17 cellular contexts compared by ENCODE assay signal in the genomic region with DNA sequence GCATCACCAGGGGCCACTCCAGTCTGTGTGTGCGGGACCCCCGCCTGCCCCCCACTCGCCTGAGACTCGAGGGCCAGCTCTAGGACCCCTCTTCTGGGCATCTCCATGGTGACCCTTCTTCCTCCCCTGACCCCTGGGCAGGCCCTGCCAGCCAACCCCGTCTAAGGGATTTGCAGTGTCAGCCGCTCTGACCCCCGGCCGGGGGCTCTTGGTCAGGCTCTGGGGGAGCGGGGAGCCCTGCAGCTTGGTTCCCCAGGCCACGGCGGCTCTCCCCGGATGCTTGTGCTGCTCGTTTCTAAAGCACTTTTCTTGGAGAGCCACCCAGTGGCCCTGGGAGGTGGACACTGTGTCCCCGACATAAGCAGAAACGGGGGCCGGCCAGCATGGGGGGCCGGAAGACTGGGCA. TPM values are rescaled to one million over a fixed set of nuclear protein-coding genes. Genes with fewer than 3 reads are reported as not detected.
A peak's percentile ranks its signal among the peaks of the same experiment; 100 is the strongest.
DNase-seq lines count a peak whose midpoint lies in the region; ATAC-seq, FAIRE-seq and TF ChIP-seq lines count a peak whose summit lies in the region.
"Had no signal": no experiment of that assay in that cellular context is flagged by ENCODE, and none has a peak within 500 bp of the region (broad histone marks: within the 10 kb centered on the region; RNA-seq: fewer than 3 reads in every experiment).

No MANE protein-coding gene starts in this region.

- H2AFZ ChIP-seq in HepG2 (ENCODE audit: low read length): no peak overlapping the region

- H3K4me1 ChIP-seq in DOHH2 (ENCODE audit: control insufficient read depth, low read length) (peaks cover 50% of the 10 kb centered on the region), ascending aorta (peaks cover 44 to 68% of the 10 kb centered on the region in 2 donors), HepG2 (ENCODE audit: insufficient read depth, low read length) (peaks cover 86% of the 10 kb centered on the region), spleen (peaks cover 68 to 100% (median 94%) of the 10 kb centered on the region in 6 donors)

- intact Hi-C loops in ascending aorta (cut with DNase I): loop anchor here (10.0 kb wide), 1 partner anchor 1102 kb away; a partner anchor contains a TSS
- intact Hi-C loops in HepG2 (cut with micrococcal nuclease; ENCODE audit: unreplicated experiment): loop anchor here (2.0 kb wide), 2 partner anchors 14 to 70 kb away; no protein-coding TSS in a partner anchor
- intact Hi-C loops in spleen (cut with DNase I; ENCODE audit: low total_unique reads): no loop called here

- BruUV-seq in HepG2 (replicated peaks; lab: Mats Ljungman, UMichigan): no TSS peak

- POLR2A ChIA-PET in HepG2 (lab: Yijun Ruan, JAX): interaction anchor here (0.5 to 1.8 kb wide), 3 partner anchors 9 to 285 kb away, joined by 4 to 13 read pairs (median 6); no protein-coding TSS in a partner anchor

- H3K4me3 ChIP-seq in DOHH2 (ENCODE audit: low read length): no peak overlapping the region
- H3K4me3 ChIP-seq in ascending aorta: no peak overlapping the region
- H3K4me3 ChIP-seq in HepG2 (replicated peaks in 1 of 3; ENCODE audit: insufficient read depth in 1 of 3, low read depth in 2 of 3, low read length in 3 of 3): peak overlapping the region in 1 of 3 experiments; percentile 48; a peak in 1 of 6 replicates
- H3K4me3 ChIP-seq in spleen: peak overlapping the region in 2 of 8 donors; percentile 7 to 41
- H3K4me3 ChIP-seq: body of pancreas had no signal

- TF ChIP-seq RAD21 in HepG2 (CRISPR knock-in tag; IDR thresholded peaks at IDR 0.05): no peak

- H3K27me3 ChIP-seq in DOHH2 (ENCODE audit: control insufficient read depth, low read length): peaks cover 15% of the 10 kb centered on the region
- H3K27me3 ChIP-seq in ascending aorta: no peaks in the 10 kb centered on the region
- H3K27me3 ChIP-seq in HepG2 (ENCODE audit: control insufficient read depth in 1 of 2, insufficient read depth in 2 of 2, low read length in 2 of 2): no peaks in the 10 kb centered on the region
- no peaks in the 10 kb centered on the region for H3K27me3 ChIP-seq in spleen (replicated peaks in 1 of 7)
- H3K27me3 ChIP-seq: body of pancreas had no signal

- H3K36me3 ChIP-seq in DOHH2 (ENCODE audit: control insufficient read depth, low read length) (no peaks in the 10 kb centered on the region), ascending aorta (no peaks in the 10 kb centered on the region), HepG2 (replicated peaks in 1 of 2; ENCODE audit: control insufficient read depth in 1 of 2, insufficient read depth in 2 of 2, low read length in 2 of 2) (peaks cover 8 to 11% of the 10 kb centered on the region in 2 experiments; a peak in 2 of 5 replicates), spleen (peaks cover 0 to 28% (median 0%) of the 10 kb centered on the region in 6 donors)

- 96% methylated on average over 4 of the region's 17 CpGs for WGBS in HepG2 (ENCODE audit: low lambda C conversion rate)
- 62 to 79% (median 71%) methylated on average over 13 to 17 of the region's 17 CpGs for WGBS in spleen, 5 donors

- 0 out of 2 replicates have a peak, but pooled peaks cover 4% of the 10 kb centered on the region for H3F3A ChIP-seq in DOHH2 (ENCODE audit: control insufficient read depth, insufficient read depth)

- H3K79me2 ChIP-seq in DOHH2 (ENCODE audit: control insufficient read depth, low read length): no peaks in the 10 kb centered on the region
- H3K79me2 ChIP-seq in HepG2 (ENCODE audit: insufficient read depth, low read length): peaks cover 89% of the 10 kb centered on the region

- TF ChIP-seq EP300 in HepG2 (IDR thresholded peaks at IDR 0.05; ENCODE audit: low read depth in 2 of 2, low read length in 2 of 2) (no peak), HepG2 (CRISPR knock-in tag; IDR thresholded peaks at IDR 0.05; ENCODE audit: borderline replicate concordance) (no peak)

- TF ChIP-seq CTCF in DOHH2 (IDR thresholded peaks at IDR 0.05; ENCODE audit: low read depth, low read length, poor library complexity, severe bottlenecking) (no peak), ascending aorta (IDR thresholded peaks at IDR 0.05) (no peak), HepG2 (CRISPR knock-in tag; IDR thresholded peaks at IDR 0.05) (peak; percentile 38), spleen (IDR thresholded peaks at IDR 0.05 in 8 of 11, conservative IDR thresholded peaks at IDR 0.05 in 3 of 11) (no peak)

- 0 out of 2 replicates have a peak, but pooled peaks cover 4% of the 10 kb centered on the region for H4K20me1 ChIP-seq in DOHH2 (ENCODE audit: control insufficient read depth, insufficient read depth, low read depth, low read length)
- peaks cover 40% of the 10 kb centered on the region; the same call in 1 of the 2 replicates for H4K20me1 ChIP-seq in HepG2 (ENCODE audit: insufficient read depth, low read length)

- ATAC-seq in HepG2: no peak
- no peak for ATAC-seq in HG03095 (IDR thresholded peaks at IDR 0.05; ENCODE audit: unreplicated experiment)
- ATAC-seq in HG03571 (IDR thresholded peaks at IDR 0.05; ENCODE audit: unreplicated experiment): no peak
- no peak for ATAC-seq in HG03460 (IDR thresholded peaks at IDR 0.05; ENCODE audit: unreplicated experiment)
- ATAC-seq: body of pancreas; effector memory CD8-positive, alpha-beta T cell; PC-3 had no signal

- no peak overlapping the region for H3K27ac ChIP-seq in DOHH2 (ENCODE audit: low read depth, low read length)
- peak overlapping the region; percentile 15 to 43 for H3K27ac ChIP-seq in ascending aorta
- H3K27ac ChIP-seq in HepG2 (ENCODE audit: extremely low read length, insufficient read depth, low read length): peak overlapping the region; percentile 79
- peak overlapping the region in 7 of 8 donors; percentile 70 to 94 (median 91) for H3K27ac ChIP-seq in spleen
- H3K27ac ChIP-seq: VCaP had no signal

- H3K9me3 ChIP-seq in DOHH2 (ENCODE audit: control insufficient read depth, insufficient read depth, low read length) (no peaks in the 10 kb centered on the region), ascending aorta (no peaks in the 10 kb centered on the region), HepG2 (ENCODE audit: low read length) (no peaks in the 10 kb centered on the region), spleen (no peaks in the 10 kb centered on the region)
- H3K9me3 ChIP-seq: body of pancreas had no signal

- in situ Hi-C loops in HepG2 (cut with HindIII; ENCODE audit: extremely low pct_ligation_motif_present, low pct_unique_long_range_greater_than_20kb): no loop called here

- peak overlapping the region; percentile 55; the same call in 1 of the 2 replicates for H3K9ac ChIP-seq in HepG2 (ENCODE audit: insufficient read depth, low read depth, low read length)

- peak overlapping the region; percentile 27; the same call in 1 of the 2 replicates for H3K4me2 ChIP-seq in DOHH2 (ENCODE audit: low read length)
- peak overlapping the region; percentile 86 for H3K4me2 ChIP-seq in HepG2 (ENCODE audit: low read depth, low read length)

- TF ChIP-seq POLR2A in HepG2 (IDR thresholded peaks at IDR 0.05; ENCODE audit: insufficient read depth in 1 of 2, low read depth in 2 of 2, low read length in 2 of 2) (no peak), spleen (IDR thresholded peaks at IDR 0.05) (no peak)

- no peaks in the 10 kb centered on the region for H3K9me2 ChIP-seq in DOHH2 (replicated peaks; ENCODE audit: control insufficient read depth, low read length)

- DNase-seq in ascending aorta (ENCODE audit: low spot score in 2 of 2) (no peak), HepG2 (ENCODE audit: low spot score) (no peak), spleen (no peak), amniotic stem cell (lab: John Stamatoyannopoulos, UW) (no peak)
- DNase-seq: activated gamma-delta T cell; effector memory CD8-positive, alpha-beta T cell; NCI-H1694; occipital lobe; PC-3 had no signal

- CTCF ChIA-PET in HepG2 (lab: Yijun Ruan, JAX; ENCODE audit: low intra/inter-chr PET ratio, low total read pairs): no interaction called here

- no peak for FAIRE-seq in HepG2 (lab: Jason Lieb, UNC)

RNA-seq across cellular contexts. Expression of a gene that starts 5.3 kb away (rescaled TPM):
- total RNA-seq in ascending aorta (70.5 TPM), HepG2 (2016; rRNA removed; fragmentation: Illumina TruSeq; extraction: Trizol) (21.5 and 26.3 TPM in 2 replicates), spleen (100 to 1,000 TPM in 2 of 7 donors, 10 to 100 TPM in 5; 62.6 to 158 (median 86.0) TPM)
- 11.5 and 11.7 TPM in 2 replicates for total RNA-seq in HepG2 (2016; cell fraction: cytosol; rRNA removed; fragmentation: Illumina TruSeq; extraction: Trizol; ENCODE audit: low read depth)
- 19.4 and 28.8 TPM in 2 replicates for total RNA-seq in HepG2 (2016; cell fraction: insoluble cytoplasmic fraction; rRNA removed; fragmentation: Illumina TruSeq; extraction: Trizol)
- total RNA-seq in HepG2 (2016; cell fraction: membrane; rRNA removed; fragmentation: Illumina TruSeq; extraction: Trizol): 34.4 and 35.6 TPM in 2 replicates
- 37.1 and 45.0 TPM in 2 replicates for total RNA-seq in HepG2 (2016; cell fraction: nucleus; rRNA removed; fragmentation: Illumina TruSeq; extraction: Trizol)
- polyA plus RNA-seq in HepG2 (2011; rRNA removed) (50.0 and 80.3 TPM in 2 replicates), spleen (10 to 100 TPM; 11.9 to 33.0 (median 13.1) TPM)
- 48.3 and 72.3 TPM in 2 replicates for polyA plus RNA-seq in HepG2 (2011; cell fraction: cytosol; rRNA removed)
- 227 and 315 TPM in 2 replicates for polyA plus RNA-seq in HepG2 (2011; cell fraction: nucleus; rRNA removed)
- 90.1 and 104 TPM in 2 replicates for polyA plus RNA-seq in HepG2 (2012)
- polyA plus RNA-seq in HepG2 (2016; cell fraction: cytosol; fragmentation: Illumina TruSeq; extraction: Trizol; ENCODE audit: low read depth): 11.1 and 11.5 TPM in 2 replicates
- polyA plus RNA-seq in HepG2 (2016; cell fraction: insoluble cytoplasmic fraction; fragmentation: Illumina TruSeq; extraction: Trizol; ENCODE audit: low read depth): 52.7 and 63.6 TPM in 2 replicates
- 49.3 and 52.2 TPM in 2 replicates for polyA plus RNA-seq in HepG2 (2016; cell fraction: membrane; fragmentation: Illumina TruSeq; extraction: Trizol; ENCODE audit: low read depth)
- 138 and 141 TPM in 2 replicates for polyA plus RNA-seq in HepG2 (2016; cell fraction: nucleus; fragmentation: Illumina TruSeq; extraction: Trizol; ENCODE audit: insufficient read depth, low read depth)
- polyA minus RNA-seq in HepG2 (2011; rRNA and poly(A)+ RNA removed; ENCODE audit: low replicate concordance): 4.5 and 192 TPM in 2 replicates
- polyA minus RNA-seq in HepG2 (2011; cell fraction: cytosol; rRNA and poly(A)+ RNA removed): 91.4 and 94.8 TPM in 2 replicates
- polyA minus RNA-seq in HepG2 (2011; cell fraction: nucleus; rRNA and poly(A)+ RNA removed): 41.0 and 47.5 TPM in 2 replicates

RNA-seq across cellular contexts. Expression of a gene that starts 50.9 kb away (rescaled TPM):
- not detected for total RNA-seq in ascending aorta
- total RNA-seq in HepG2 (2016; rRNA removed; fragmentation: Illumina TruSeq; extraction: Trizol): not detected in 2 replicates
- total RNA-seq in HepG2 (2016; cell fraction: cytosol; rRNA removed; fragmentation: Illumina TruSeq; extraction: Trizol; ENCODE audit: low read depth): not detected in 2 replicates
- total RNA-seq in HepG2 (2016; cell fraction: insoluble cytoplasmic fraction; rRNA removed; fragmentation: Illumina TruSeq; extraction: Trizol): not detected in 2 replicates
- not detected in 2 replicates for total RNA-seq in HepG2 (2016; cell fraction: membrane; rRNA removed; fragmentation: Illumina TruSeq; extraction: Trizol)
- not detected in 2 replicates for total RNA-seq in HepG2 (2016; cell fraction: nucleus; rRNA removed; fragmentation: Illumina TruSeq; extraction: Trizol)
- polyA plus RNA-seq in HepG2 (2011; rRNA removed): 0.03 TPM in 1 of 2 replicates, not detected in the other
- polyA plus RNA-seq in HepG2 (2011; cell fraction: cytosol; rRNA removed): 0.01 and 0.04 TPM in 2 replicates
- polyA plus RNA-seq in HepG2 (2011; cell fraction: nucleus; rRNA removed): 0.18 and 0.26 TPM in 2 replicates
- 0.05 and 0.07 TPM in 2 replicates for polyA plus RNA-seq in HepG2 (2012)
- not detected in 2 replicates for polyA plus RNA-seq in HepG2 (2016; cell fraction: cytosol; fragmentation: Illumina TruSeq; extraction: Trizol; ENCODE audit: low read depth)
- not detected in 2 replicates for polyA plus RNA-seq in HepG2 (2016; cell fraction: insoluble cytoplasmic fraction; fragmentation: Illumina TruSeq; extraction: Trizol; ENCODE audit: low read depth)
- polyA plus RNA-seq in HepG2 (2016; cell fraction: membrane; fragmentation: Illumina TruSeq; extraction: Trizol; ENCODE audit: low read depth): not detected in 2 replicates
- not detected in 2 replicates for polyA plus RNA-seq in HepG2 (2016; cell fraction: nucleus; fragmentation: Illumina TruSeq; extraction: Trizol; ENCODE audit: insufficient read depth, low read depth)
- 0.30 and 0.84 TPM in 2 replicates for polyA minus RNA-seq in HepG2 (2011; rRNA and poly(A)+ RNA removed; ENCODE audit: low replicate concordance)
- polyA minus RNA-seq in HepG2 (2011; cell fraction: cytosol; rRNA and poly(A)+ RNA removed): not detected in 2 replicates
- 0.13 TPM in 1 of 2 replicates, not detected in the other for polyA minus RNA-seq in HepG2 (2011; cell fraction: nucleus; rRNA and poly(A)+ RNA removed)
- 1 to 10 TPM in 6 of 7 donors, under 1 TPM in 1; 0.97 to 3.4 (median 1.9) TPM for total RNA-seq in spleen
- 1 to 10 TPM in 1 of 3 donors, under 1 TPM in 2; 0.20 to 1.6 (median 0.57) TPM for polyA plus RNA-seq in spleen
- total RNA-seq: activated CD8-positive, alpha-beta memory T cell treated with anti-CD3 and anti-CD28 coated beads for 36 hours; body of pancreas; NCI-H460; PC-3 had no signal
